ENCODE assay signal across 1 cellular context in the genomic region with DNA sequence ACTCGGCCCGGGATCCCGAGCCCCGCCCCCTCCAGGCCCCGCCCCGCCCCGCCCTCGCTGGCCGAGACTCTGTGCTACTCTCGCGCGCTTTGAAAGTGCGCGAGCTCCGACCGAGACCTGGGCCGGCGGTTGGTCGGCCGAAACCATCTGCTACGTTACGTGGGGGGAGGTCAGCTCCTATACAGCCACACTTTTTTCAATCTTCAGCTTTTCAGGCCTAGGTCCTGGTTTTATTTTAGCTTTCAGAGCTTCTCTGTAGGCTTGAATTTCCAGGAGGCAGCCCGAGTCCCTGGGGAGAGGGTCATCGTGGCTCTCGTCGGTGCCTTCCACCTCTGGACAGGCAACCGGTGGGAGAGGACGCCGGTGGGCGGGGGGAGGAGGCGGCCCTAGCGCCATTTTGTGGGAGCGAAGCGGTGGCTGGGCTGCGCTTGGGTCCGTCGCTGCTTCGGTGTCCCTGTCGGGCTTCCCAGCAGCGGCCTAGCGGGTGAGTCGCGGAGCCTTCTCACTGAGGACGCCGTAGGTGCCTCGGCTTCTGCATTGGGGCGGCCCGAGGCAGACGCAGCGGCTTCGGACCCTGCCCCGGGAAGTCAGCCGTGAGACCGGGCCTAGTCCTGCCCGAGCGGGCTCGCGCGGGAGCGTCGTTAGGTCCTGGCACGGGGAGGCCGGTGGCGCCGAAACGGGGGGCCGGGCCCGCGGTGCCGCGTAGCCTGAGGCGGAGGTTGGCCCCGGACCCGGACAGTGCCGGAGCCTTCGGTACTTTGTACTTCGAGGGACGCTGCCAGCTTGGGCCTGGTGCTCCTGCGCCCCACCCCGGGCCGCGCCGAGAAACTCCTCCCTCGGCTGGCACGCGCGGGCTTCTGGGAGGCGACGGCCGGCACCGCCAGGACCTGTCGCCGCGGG.
TF ChIP-seq lines count a peak whose summit lies in the region.

A gene (plus strand): TSS at position 395 of the 900 bp plus-strand sequence. CDS start 1,074 bp downstream, outside the sequence.

TF ChIP-seq in HepG2, 621 proteins besides CTCF, POLR2A, EP300 and RAD21 (continued from another document and continues in another):
- TF ChIP-seq, protein P1, sequence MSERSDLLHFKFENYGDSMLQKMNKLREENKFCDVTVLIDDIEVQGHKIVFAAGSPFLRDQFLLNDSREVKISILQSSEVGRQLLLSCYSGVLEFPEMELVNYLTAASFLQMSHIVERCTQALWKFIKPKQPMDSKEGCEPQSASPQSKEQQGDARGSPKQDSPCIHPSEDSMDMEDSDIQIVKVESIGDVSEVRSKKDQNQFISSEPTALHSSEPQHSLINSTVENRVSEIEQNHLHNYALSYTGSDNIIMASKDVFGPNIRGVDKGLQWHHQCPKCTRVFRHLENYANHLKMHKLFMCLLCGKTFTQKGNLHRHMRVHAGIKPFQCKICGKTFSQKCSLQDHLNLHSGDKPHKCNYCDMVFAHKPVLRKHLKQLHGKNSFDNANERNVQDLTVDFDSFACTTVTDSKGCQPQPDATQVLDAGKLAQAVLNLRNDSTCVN (CRISPR knock-in tag; IDR thresholded peaks at IDR 0.05; ENCODE audit: borderline replicate concordance), result peak; percentile 51; the same call in 1 of the 2 replicates
- TF ChIP-seq KLF15 (CRISPR knock-in tag; IDR thresholded peaks at IDR 0.05; ENCODE audit: borderline replicate concordance), result no peak
- peak; percentile 95 for TF ChIP-seq YEATS4 (CRISPR knock-in tag; IDR thresholded peaks at IDR 0.05; ENCODE audit: borderline replicate concordance)
- TF ChIP-seq U2AF2 (IDR thresholded peaks at IDR 0.05; ENCODE audit: low read depth, low read length), result no peak
- TF ChIP-seq, protein P2, sequence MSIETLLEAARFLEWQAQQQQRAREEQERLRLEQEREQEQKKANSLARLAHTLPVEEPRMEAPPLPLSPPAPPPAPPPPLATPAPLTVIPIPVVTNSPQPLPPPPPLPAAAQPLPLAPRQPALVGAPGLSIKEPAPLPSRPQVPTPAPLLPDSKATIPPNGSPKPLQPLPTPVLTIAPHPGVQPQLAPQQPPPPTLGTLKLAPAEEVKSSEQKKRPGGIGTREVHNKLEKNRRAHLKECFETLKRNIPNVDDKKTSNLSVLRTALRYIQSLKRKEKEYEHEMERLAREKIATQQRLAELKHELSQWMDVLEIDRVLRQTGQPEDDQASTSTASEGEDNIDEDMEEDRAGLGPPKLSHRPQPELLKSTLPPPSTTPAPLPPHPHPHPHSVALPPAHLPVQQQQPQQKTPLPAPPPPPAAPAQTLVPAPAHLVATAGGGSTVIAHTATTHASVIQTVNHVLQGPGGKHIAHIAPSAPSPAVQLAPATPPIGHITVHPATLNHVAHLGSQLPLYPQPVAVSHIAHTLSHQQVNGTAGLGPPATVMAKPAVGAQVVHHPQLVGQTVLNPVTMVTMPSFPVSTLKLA (IDR thresholded peaks at IDR 0.05), result no peak
- peak; percentile 43; the same call in 1 of the 2 replicates for TF ChIP-seq LCORL (IDR thresholded peaks at IDR 0.05)
- TF ChIP-seq LCORL (CRISPR knock-in tag; IDR thresholded peaks at IDR 0.05), result peak; percentile 32
- TF ChIP-seq, protein P3, sequence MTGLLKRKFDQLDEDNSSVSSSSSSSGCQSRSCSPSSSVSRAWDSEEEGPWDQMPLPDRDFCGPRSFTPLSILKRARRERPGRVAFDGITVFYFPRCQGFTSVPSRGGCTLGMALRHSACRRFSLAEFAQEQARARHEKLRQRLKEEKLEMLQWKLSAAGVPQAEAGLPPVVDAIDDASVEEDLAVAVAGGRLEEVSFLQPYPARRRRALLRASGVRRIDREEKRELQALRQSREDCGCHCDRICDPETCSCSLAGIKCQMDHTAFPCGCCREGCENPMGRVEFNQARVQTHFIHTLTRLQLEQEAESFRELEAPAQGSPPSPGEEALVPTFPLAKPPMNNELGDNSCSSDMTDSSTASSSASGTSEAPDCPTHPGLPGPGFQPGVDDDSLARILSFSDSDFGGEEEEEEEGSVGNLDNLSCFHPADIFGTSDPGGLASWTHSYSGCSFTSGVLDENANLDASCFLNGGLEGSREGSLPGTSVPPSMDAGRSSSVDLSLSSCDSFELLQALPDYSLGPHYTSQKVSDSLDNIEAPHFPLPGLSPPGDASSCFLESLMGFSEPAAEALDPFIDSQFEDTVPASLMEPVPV (CRISPR knock-in tag; IDR thresholded peaks at IDR 0.05), result peak; percentile 75; the same call in 1 of the 2 replicates
- TF ChIP-seq HDAC6 (IDR thresholded peaks at IDR 0.05; ENCODE audit: low read depth, low read length), result no peak
- peak; percentile 64 for TF ChIP-seq ZMYM4 (CRISPR knock-in tag; IDR thresholded peaks at IDR 0.05)
- peak; percentile 57; the same call in 1 of the 2 replicates for TF ChIP-seq HDAC1 (CRISPR knock-in tag; IDR thresholded peaks at IDR 0.05)
- TF ChIP-seq ZFP36 (IDR thresholded peaks at IDR 0.05; ENCODE audit: borderline replicate concordance, low read depth, low read length, partially characterized antibody), result no peak
- TF ChIP-seq, protein P4, sequence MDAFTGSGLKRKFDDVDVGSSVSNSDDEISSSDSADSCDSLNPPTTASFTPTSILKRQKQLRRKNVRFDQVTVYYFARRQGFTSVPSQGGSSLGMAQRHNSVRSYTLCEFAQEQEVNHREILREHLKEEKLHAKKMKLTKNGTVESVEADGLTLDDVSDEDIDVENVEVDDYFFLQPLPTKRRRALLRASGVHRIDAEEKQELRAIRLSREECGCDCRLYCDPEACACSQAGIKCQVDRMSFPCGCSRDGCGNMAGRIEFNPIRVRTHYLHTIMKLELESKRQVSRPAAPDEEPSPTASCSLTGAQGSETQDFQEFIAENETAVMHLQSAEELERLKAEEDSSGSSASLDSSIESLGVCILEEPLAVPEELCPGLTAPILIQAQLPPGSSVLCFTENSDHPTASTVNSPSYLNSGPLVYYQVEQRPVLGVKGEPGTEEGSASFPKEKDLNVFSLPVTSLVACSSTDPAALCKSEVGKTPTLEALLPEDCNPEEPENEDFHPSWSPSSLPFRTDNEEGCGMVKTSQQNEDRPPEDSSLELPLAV (CRISPR knock-in tag; conservative IDR thresholded peaks at IDR 0.05; ENCODE audit: low read depth), result no peak
- TF ChIP-seq KLF13 (CRISPR knock-in tag; IDR thresholded peaks at IDR 0.05), result peak; percentile 91; the same call in 1 of the 2 replicates
- TF ChIP-seq MXD4 (CRISPR knock-in tag; IDR thresholded peaks at IDR 0.05), result 0 out of 2 replicates have a peak, but pooled peaks have one; percentile 65
- TF ChIP-seq, protein P5, sequence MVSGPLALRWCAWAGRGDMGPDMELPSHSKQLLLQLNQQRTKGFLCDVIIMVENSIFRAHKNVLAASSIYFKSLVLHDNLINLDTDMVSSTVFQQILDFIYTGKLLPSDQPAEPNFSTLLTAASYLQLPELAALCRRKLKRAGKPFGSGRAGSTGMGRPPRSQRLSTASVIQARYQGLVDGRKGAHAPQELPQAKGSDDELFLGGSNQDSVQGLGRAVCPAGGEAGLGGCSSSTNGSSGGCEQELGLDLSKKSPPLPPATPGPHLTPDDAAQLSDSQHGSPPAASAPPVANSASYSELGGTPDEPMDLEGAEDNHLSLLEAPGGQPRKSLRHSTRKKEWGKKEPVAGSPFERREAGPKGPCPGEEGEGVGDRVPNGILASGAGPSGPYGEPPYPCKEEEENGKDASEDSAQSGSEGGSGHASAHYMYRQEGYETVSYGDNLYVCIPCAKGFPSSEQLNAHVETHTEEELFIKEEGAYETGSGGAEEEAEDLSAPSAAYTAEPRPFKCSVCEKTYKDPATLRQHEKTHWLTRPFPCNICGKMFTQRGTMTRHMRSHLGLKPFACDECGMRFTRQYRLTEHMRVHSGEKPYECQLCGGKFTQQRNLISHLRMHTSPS (CRISPR knock-in tag; IDR thresholded peaks at IDR 0.05; ENCODE audit: low read depth), result no peak
- TF ChIP-seq, protein P6, sequence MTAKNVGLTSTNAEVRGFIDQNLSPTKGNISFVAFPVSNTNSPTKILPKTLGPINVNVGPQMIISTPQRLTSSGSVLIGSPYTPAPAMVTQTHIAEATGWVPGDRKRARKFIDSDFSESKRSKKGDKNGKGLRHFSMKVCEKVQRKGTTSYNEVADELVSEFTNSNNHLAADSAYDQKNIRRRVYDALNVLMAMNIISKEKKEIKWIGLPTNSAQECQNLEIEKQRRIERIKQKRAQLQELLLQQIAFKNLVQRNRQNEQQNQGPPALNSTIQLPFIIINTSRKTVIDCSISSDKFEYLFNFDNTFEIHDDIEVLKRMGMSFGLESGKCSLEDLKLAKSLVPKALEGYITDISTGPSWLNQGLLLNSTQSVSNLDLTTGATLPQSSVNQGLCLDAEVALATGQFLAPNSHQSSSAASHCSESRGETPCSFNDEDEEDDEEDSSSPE (CRISPR knock-in tag; IDR thresholded peaks at IDR 0.05), result no peak; the same call in 1 of the 2 replicates
- TF ChIP-seq, protein P7, sequence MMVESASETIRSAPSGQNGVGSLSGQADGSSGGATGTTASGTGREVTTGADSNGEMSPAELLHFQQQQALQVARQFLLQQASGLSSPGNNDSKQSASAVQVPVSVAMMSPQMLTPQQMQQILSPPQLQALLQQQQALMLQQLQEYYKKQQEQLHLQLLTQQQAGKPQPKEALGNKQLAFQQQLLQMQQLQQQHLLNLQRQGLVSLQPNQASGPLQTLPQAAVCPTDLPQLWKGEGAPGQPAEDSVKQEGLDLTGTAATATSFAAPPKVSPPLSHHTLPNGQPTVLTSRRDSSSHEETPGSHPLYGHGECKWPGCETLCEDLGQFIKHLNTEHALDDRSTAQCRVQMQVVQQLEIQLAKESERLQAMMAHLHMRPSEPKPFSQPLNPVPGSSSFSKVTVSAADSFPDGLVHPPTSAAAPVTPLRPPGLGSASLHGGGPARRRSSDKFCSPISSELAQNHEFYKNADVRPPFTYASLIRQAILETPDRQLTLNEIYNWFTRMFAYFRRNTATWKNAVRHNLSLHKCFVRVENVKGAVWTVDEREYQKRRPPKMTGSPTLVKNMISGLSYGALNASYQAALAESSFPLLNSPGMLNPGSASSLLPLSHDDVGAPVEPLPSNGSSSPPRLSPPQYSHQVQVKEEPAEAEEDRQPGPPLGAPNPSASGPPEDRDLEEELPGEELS (CRISPR knock-in tag; IDR thresholded peaks at IDR 0.05), result peak; percentile 14; the same call in 1 of the 2 replicates
- peak; percentile 92 for TF ChIP-seq KAT8 (CRISPR knock-in tag; IDR thresholded peaks at IDR 0.05)
- 0 out of 2 replicates have a peak, but pooled peaks have one; percentile 36 for TF ChIP-seq NFKBIZ (CRISPR knock-in tag; IDR thresholded peaks at IDR 0.05)
- peak; percentile 74 for TF ChIP-seq ARNTL (CRISPR knock-in tag; IDR thresholded peaks at IDR 0.05)
- 0 out of 2 replicates have a peak, but pooled peaks have one; percentile 26 for TF ChIP-seq RFX3 (CRISPR knock-in tag; IDR thresholded peaks at IDR 0.05)
- no peak; the same call in 1 of the 2 replicates for TF ChIP-seq CCDC6 (CRISPR knock-in tag; IDR thresholded peaks at IDR 0.05)
- TF ChIP-seq ESRRA (CRISPR knock-in tag; IDR thresholded peaks at IDR 0.05; ENCODE audit: low read depth), result peak; percentile 79; the same call in 1 of the 2 replicates
- TF ChIP-seq ZFP36L1 (CRISPR knock-in tag; IDR thresholded peaks at IDR 0.05), result no peak
- 0 out of 2 replicates have a peak, but pooled peaks have one; percentile 79 for TF ChIP-seq ZNF44 (CRISPR knock-in tag; IDR thresholded peaks at IDR 0.05)
- TF ChIP-seq, protein P8, sequence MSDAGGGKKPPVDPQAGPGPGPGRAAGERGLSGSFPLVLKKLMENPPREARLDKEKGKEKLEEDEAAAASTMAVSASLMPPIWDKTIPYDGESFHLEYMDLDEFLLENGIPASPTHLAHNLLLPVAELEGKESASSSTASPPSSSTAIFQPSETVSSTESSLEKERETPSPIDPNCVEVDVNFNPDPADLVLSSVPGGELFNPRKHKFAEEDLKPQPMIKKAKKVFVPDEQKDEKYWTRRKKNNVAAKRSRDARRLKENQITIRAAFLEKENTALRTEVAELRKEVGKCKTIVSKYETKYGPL (CRISPR knock-in tag; IDR thresholded peaks at IDR 0.05), result peak; percentile 68; the same call in 1 of the 2 replicates
- TF ChIP-seq ZNF34 (CRISPR knock-in tag; IDR thresholded peaks at IDR 0.05; ENCODE audit: borderline replicate concordance), result no peak
- TF ChIP-seq PRMT3 (CRISPR knock-in tag; IDR thresholded peaks at IDR 0.05; ENCODE audit: borderline replicate concordance, low read depth), result no peak
- peak; percentile 99 for TF ChIP-seq PHF8 (CRISPR knock-in tag; IDR thresholded peaks at IDR 0.05)
- TF ChIP-seq, protein P9, sequence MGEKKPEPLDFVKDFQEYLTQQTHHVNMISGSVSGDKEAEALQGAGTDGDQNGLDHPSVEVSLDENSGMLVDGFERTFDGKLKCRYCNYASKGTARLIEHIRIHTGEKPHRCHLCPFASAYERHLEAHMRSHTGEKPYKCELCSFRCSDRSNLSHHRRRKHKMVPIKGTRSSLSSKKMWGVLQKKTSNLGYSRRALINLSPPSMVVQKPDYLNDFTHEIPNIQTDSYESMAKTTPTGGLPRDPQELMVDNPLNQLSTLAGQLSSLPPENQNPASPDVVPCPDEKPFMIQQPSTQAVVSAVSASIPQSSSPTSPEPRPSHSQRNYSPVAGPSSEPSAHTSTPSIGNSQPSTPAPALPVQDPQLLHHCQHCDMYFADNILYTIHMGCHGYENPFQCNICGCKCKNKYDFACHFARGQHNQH (CRISPR knock-in tag; IDR thresholded peaks at IDR 0.05), result peak; percentile 80
- peak; percentile 91 for TF ChIP-seq CHD2 (IDR thresholded peaks at IDR 0.05; ENCODE audit: low read depth, low read length)
- TF ChIP-seq MTF2 (CRISPR knock-in tag; IDR thresholded peaks at IDR 0.05; ENCODE audit: borderline replicate concordance), result no peak
- no peak for TF ChIP-seq ZNF224 (CRISPR knock-in tag; IDR thresholded peaks at IDR 0.05)
- no peak for TF ChIP-seq RBM22 (optimal IDR thresholded peaks at IDR 0.05; ENCODE audit: low read length)
- TF ChIP-seq GZF1 (CRISPR knock-in tag; IDR thresholded peaks at IDR 0.05), result peak; percentile 64; the same call in 1 of the 2 replicates
- TF ChIP-seq, protein P10, sequence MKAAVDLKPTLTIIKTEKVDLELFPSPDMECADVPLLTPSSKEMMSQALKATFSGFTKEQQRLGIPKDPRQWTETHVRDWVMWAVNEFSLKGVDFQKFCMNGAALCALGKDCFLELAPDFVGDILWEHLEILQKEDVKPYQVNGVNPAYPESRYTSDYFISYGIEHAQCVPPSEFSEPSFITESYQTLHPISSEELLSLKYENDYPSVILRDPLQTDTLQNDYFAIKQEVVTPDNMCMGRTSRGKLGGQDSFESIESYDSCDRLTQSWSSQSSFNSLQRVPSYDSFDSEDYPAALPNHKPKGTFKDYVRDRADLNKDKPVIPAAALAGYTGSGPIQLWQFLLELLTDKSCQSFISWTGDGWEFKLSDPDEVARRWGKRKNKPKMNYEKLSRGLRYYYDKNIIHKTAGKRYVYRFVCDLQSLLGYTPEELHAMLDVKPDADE (CRISPR knock-in tag; IDR thresholded peaks at IDR 0.05), result 0 out of 2 replicates have a peak, but pooled peaks have one; percentile 61
- TF ChIP-seq TOPORS (CRISPR knock-in tag; IDR thresholded peaks at IDR 0.05), result peak; percentile 72; the same call in 1 of the 2 replicates
- TF ChIP-seq, protein P11, sequence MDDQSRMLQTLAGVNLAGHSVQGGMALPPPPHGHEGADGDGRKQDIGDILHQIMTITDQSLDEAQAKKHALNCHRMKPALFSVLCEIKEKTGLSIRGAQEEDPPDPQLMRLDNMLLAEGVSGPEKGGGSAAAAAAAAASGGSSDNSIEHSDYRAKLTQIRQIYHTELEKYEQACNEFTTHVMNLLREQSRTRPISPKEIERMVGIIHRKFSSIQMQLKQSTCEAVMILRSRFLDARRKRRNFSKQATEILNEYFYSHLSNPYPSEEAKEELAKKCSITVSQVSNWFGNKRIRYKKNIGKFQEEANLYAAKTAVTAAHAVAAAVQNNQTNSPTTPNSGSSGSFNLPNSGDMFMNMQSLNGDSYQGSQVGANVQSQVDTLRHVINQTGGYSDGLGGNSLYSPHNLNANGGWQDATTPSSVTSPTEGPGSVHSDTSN (CRISPR knock-in tag; IDR thresholded peaks at IDR 0.05; ENCODE audit: borderline replicate concordance), result 0 out of 2 replicates have a peak, but pooled peaks have one; percentile 24
- peak; percentile 63 for TF ChIP-seq HOXA3 (CRISPR knock-in tag; IDR thresholded peaks at IDR 0.05)
- TF ChIP-seq SRSF1 (optimal IDR thresholded peaks at IDR 0.05; ENCODE audit: low read depth, low read length), result peak; percentile 91
- peak; percentile 46 for TF ChIP-seq ZNF331 (CRISPR knock-in tag; IDR thresholded peaks at IDR 0.05)
- TF ChIP-seq FOXO1 (CRISPR knock-in tag; IDR thresholded peaks at IDR 0.05), result no peak
